In the genomic region with DNA sequence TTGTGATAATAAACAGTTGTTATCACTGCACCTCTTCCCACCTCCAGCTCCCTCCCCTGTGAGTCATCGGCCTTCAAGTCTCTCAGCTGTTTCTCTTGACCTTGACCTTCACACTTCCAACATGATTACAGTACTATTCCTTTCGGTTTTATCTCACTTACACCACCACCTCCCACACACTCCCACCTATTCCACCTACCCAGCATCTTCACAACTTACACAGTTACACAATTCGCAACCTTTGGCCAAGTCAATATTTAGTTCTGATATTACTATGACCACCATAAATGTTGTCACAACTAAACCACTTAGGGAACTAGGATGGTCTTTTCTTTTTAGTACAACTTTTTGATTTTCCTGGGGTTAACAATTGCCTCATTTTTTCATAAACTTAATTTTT, we compare ENCODE assay signal across 10 cellular contexts.
DNase-seq lines count a peak whose midpoint lies in the region; ATAC-seq, FAIRE-seq and TF ChIP-seq lines count a peak whose summit lies in the region.
"Had no signal": no experiment of that assay in that cellular context is flagged by ENCODE, and none has a peak within 500 bp of the region (broad histone marks: within the 10 kb centered on the region; RNA-seq: fewer than 3 reads in every experiment).

No MANE protein-coding gene starts in this region.

- no peaks in the 10 kb centered on the region for H3K79me1 ChIP-seq in H1 (ENCODE audit: low read depth, low read length)

- intact Hi-C loops in posterior vena cava (cut with DNase I) = no loop called here
- intact Hi-C loops in gastrocnemius medialis (cut with DNase I; ENCODE audit: low total_unique reads) = no loop called here

- H4K5ac ChIP-seq in H1 (ENCODE audit: insufficient read length, low read depth, low read length) = no peak overlapping the region

- no peak for ATAC-seq in GM21737 (IDR thresholded peaks at IDR 0.05; ENCODE audit: unreplicated experiment)
- no peak for ATAC-seq in gastrocnemius medialis

- CTCF ChIA-PET in H1 (lab: Charles Lee; ENCODE audit: partially characterized antibody) = interaction anchor here (0.6 to 2.1 kb wide), 4 partner anchors 8 to 94 kb away, joined by 3 to 8 read pairs (median 3); no protein-coding TSS in a partner anchor

- no peak for FAIRE-seq in H1 (lab: Jason Lieb, UNC)

- H3K18ac ChIP-seq in H1 (ENCODE audit: extremely low read depth, low read length) = no peak overlapping the region

- H3K56ac ChIP-seq in H1 (replicated peaks; ENCODE audit: insufficient read length, low read depth, low read length) = no peak overlapping the region

- no peak overlapping the region for H2BK15ac ChIP-seq in H1 (ENCODE audit: low read length)

- H2BK20ac ChIP-seq in H1 (ENCODE audit: low read length) = 0 out of 2 replicates have a peak overlapping the region, but pooled peaks have one; percentile 48

- H2BK12ac ChIP-seq in H1 (ENCODE audit: low read depth, low read length) = no peak overlapping the region

- no peak overlapping the region for H3K14ac ChIP-seq in H1 (ENCODE audit: insufficient read length)

- H3K23me2 ChIP-seq in H1 (ENCODE audit: low read depth, low read length) = peaks cover 2% of the 10 kb centered on the region; the same call in 1 of the 2 replicates

- 80 to 100% methylated on average over 1 to 3 of the region's 3 CpGs for WGBS in H1 (ENCODE audit: extremely low coverage in 1 of 2, insufficient coverage in 1 of 2, insufficient read length in 1 of 2, insufficient replicate concordance in 2 of 2, low coverage in 1 of 2, low lambda C conversion rate in 2 of 2, missing lambda C conversion rate in 1 of 2), 2 experiments

- H3K4me3 ChIP-seq in H1 (ENCODE audit: extremely low read depth in 1 of 4, insufficient read depth in 2 of 4, low read depth in 3 of 4, low read length in 4 of 4) = no peak overlapping the region
- H3K4me3 ChIP-seq in gastrocnemius medialis = no peak overlapping the region
- H3K4me3 ChIP-seq: tibial nerve had no signal

- H3K27ac ChIP-seq in H1 (ENCODE audit: low read depth, low read length) = no peak overlapping the region
- no peak overlapping the region for H3K27ac ChIP-seq in gastrocnemius medialis

- H3K4ac ChIP-seq in H1 (replicated peaks; ENCODE audit: insufficient read length, low read depth, low read length) = no peak overlapping the region

- H3K23ac ChIP-seq in H1 (ENCODE audit: insufficient read length) = no peak overlapping the region

- TF ChIP-seq RAD21 in H1 (IDR thresholded peaks at IDR 0.05 in 1 of 2, conservative IDR thresholded peaks at IDR 0.05 in 1 of 2; ENCODE audit: low read depth in 2 of 2, low read length in 2 of 2) = no peak

- POLR2A ChIA-PET in H1 (lab: Charles Lee; ENCODE audit: partially characterized antibody) = no interaction called here

- no peaks in the 10 kb centered on the region for H4K20me1 ChIP-seq in H1 (replicated peaks in 1 of 2; ENCODE audit: control insufficient read depth in 1 of 2, insufficient read depth in 2 of 2, low read length in 2 of 2)

- peaks cover 0 to 6% (median 4%) of the 10 kb centered on the region in 4 experiments; a peak in 3 of 7 replicates for H3K27me3 ChIP-seq in H1 (replicated peaks in 1 of 4; ENCODE audit: control insufficient read depth in 3 of 4, extremely low read depth in 1 of 4, insufficient read depth in 3 of 4, low read length in 3 of 4)
- H3K27me3 ChIP-seq in gastrocnemius medialis = no peaks in the 10 kb centered on the region

- DNase-seq in NK-92 treated with Interleukin-12 subunit alpha and Interleukin-12 subunit beta, amount 100 ng/mL, for 24 hours (lab: John Stamatoyannopoulos, UW) = peak; percentile 33
- DNase-seq in NK-92 (lab: John Stamatoyannopoulos, UW; ENCODE audit: unreplicated experiment) = no peak
- DNase-seq in M059J (ENCODE audit: low read depth) = peak; percentile 94
- no peak for DNase-seq in H1 (ENCODE audit: low read depth in 1 of 2, low spot score in 2 of 2)
- DNase-seq in posterior vena cava (ENCODE audit: low spot score) = peak; percentile 5
- no peak for DNase-seq in NCI-H1694 (lab: John Stamatoyannopoulos, UW)
- DNase-seq in gastrocnemius medialis = no peak
- DNase-seq: naive B cell had no signal

- no peak for TF ChIP-seq CTCF in H1 (IDR thresholded peaks at IDR 0.05; ENCODE audit: control extremely low read depth in 1 of 3, insufficient read depth in 1 of 3, low read depth in 1 of 3, low read length in 3 of 3)
- TF ChIP-seq CTCF in gastrocnemius medialis (IDR thresholded peaks at IDR 0.05 in 4 of 5, conservative IDR thresholded peaks at IDR 0.05 in 1 of 5) = no peak

- no peak overlapping the region for H2AK5ac ChIP-seq in H1 (ENCODE audit: low read depth, low read length)

- H2BK5ac ChIP-seq in H1 (ENCODE audit: low read depth, low read length) = no peak overlapping the region

- H3K4me1 ChIP-seq in H1 (replicated peaks in 1 of 4; ENCODE audit: control insufficient read depth in 3 of 4, insufficient read depth in 4 of 4, low read length in 3 of 4) (peaks cover 0 to 14% (median 6%) of the 10 kb centered on the region in 4 experiments; a peak in 5 of 7 replicates), gastrocnemius medialis (no peaks in the 10 kb centered on the region)

- no peaks in the 10 kb centered on the region for H3K79me2 ChIP-seq in H1 (ENCODE audit: control insufficient read depth in 1 of 2, insufficient read depth in 2 of 2, low read length in 2 of 2)

- no peak overlapping the region for H4K8ac ChIP-seq in H1 (ENCODE audit: extremely low read depth, insufficient read depth, low read length)

- no peak overlapping the region for H3K4me2 ChIP-seq in H1 (ENCODE audit: insufficient read depth in 1 of 2, low read depth in 2 of 2, low read length in 2 of 2)

- H4K91ac ChIP-seq in H1 (replicated peaks; ENCODE audit: insufficient read length, low read length) = no peak overlapping the region

- no peak for TF ChIP-seq EP300 in H1 (IDR thresholded peaks at IDR 0.05; ENCODE audit: borderline replicate concordance in 1 of 2, low read depth in 2 of 2, low read length in 2 of 2)

- H2BK120ac ChIP-seq in H1 (replicated peaks; ENCODE audit: low read depth, low read length) = no peak overlapping the region

- no peaks in the 10 kb centered on the region; a peak in 1 of 4 replicates for H3K9me3 ChIP-seq in H1 (ENCODE audit: insufficient read depth in 2 of 2, low read depth in 1 of 2, low read length in 1 of 2)
- no peaks in the 10 kb centered on the region for H3K9me3 ChIP-seq in gastrocnemius medialis

- no peak overlapping the region for H2AFZ ChIP-seq in H1 (ENCODE audit: low read length)

- in situ Hi-C loops in gastrocnemius medialis (cut with MboI; ENCODE audit: low sequenced_read_pairs in 4 of 4) = no loop called here

- TF ChIP-seq POLR2A in H1 (IDR thresholded peaks at IDR 0.05; ENCODE audit: control extremely low read depth in 1 of 2, low read depth in 2 of 2, low read length in 2 of 2) = no peak
- TF ChIP-seq POLR2A in gastrocnemius medialis (IDR thresholded peaks at IDR 0.05) = no peak

- no peaks in the 10 kb centered on the region for H3K36me3 ChIP-seq in H1 (ENCODE audit: control insufficient read depth in 2 of 4, insufficient read depth in 4 of 4, low read length in 3 of 4)
- H3K36me3 ChIP-seq in gastrocnemius medialis = no peaks in the 10 kb centered on the region
- H3K36me3 ChIP-seq: tibial nerve had no signal

- no peak overlapping the region for H3K9ac ChIP-seq in H1 (replicated peaks in 1 of 4; ENCODE audit: extremely low read depth in 1 of 4, low read depth in 3 of 4, low read length in 3 of 4)

TF ChIP-seq in H1, 55 proteins besides CTCF, POLR2A, EP300 and RAD21:
- TF ChIP-seq SP2 (IDR thresholded peaks at IDR 0.05; ENCODE audit: low read length) (no peak), SP1 (IDR thresholded peaks at IDR 0.05; ENCODE audit: low read depth, low read length) (no peak), GABPA (IDR thresholded peaks at IDR 0.05; ENCODE audit: borderline replicate concordance, insufficient read depth, low read length) (no peak), SAP30 (IDR thresholded peaks at IDR 0.05; ENCODE audit: insufficient read depth, insufficient replicate concordance, low read length) (no peak), CBX5 (IDR thresholded peaks at IDR 0.05; ENCODE audit: low read depth, low read length) (no peak), MAFK (IDR thresholded peaks at IDR 0.05; ENCODE audit: low read depth, low read length) (no peak)
TF ChIP-seq in H1: peak in this region for 0.

Comparison
In these comparisons a context has a peak if more than half of its experiments do, and no peak if none do; other contexts are left out.
1. DNase-seq: peak in NK-92 treated with Interleukin-12 subunit alpha and Interleukin-12 subunit beta, amount 100 ng/mL, for 24 hours (single experiment), M059J (single experiment) and posterior vena cava (single experiment); none in NK-92 (single experiment), H1 (0 of 2), NCI-H1694 (single experiment) and gastrocnemius medialis (0 of 2).